Comparison of ENCODE assay signal across 28 cellular contexts in the genomic region with DNA sequence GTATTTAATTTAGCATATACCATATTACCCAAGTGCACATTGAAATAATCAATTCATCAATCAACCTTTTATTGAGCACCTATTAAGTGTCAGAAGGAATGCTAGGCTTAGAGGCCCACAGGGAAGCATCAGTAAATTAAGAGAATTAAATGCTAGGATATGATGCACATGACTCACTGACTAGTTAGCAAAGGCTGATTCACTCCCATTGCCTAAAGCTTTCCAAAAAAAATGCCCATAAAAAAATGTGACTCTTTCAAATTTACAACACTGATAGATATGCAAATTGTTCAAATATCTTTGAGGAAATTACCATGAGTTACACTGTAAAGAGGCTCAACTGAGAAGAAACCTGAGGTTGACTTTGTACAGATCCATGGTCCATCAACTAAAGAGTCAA.
A peak's percentile ranks its signal among the peaks of the same experiment; 100 is the strongest.
DNase-seq lines count a peak whose midpoint lies in the region; ATAC-seq and TF ChIP-seq lines count a peak whose summit lies in the region.
"Had no signal": no experiment of that assay in that cellular context is flagged by ENCODE, and none has a peak within 500 bp of the region (broad histone marks: within the 10 kb centered on the region; RNA-seq: fewer than 3 reads in every experiment).

No MANE protein-coding gene starts in this region.

- no peak overlapping the region for H3K4me3 ChIP-seq in AG10803 (ENCODE audit: low read length)
- H3K4me3 ChIP-seq: GM12878, mucosa of descending colon, sigmoid colon had no signal

- peak overlapping the region; percentile 61 for H3K27ac Mint-ChIP-seq in HFFc6
- H3K27ac Mint-ChIP-seq: CD4-positive, CD25-positive, alpha-beta regulatory T cell; IgD-negative memory B cell; nephron progenitor cell had no signal

- H3K36me3 Mint-ChIP-seq in HFFc6 (ENCODE audit: low read depth), result no peaks in the 10 kb centered on the region
- H3K36me3 Mint-ChIP-seq: CD4-positive, CD25-positive, alpha-beta regulatory T cell; IgD-negative memory B cell had no signal

- DNase-seq in AG10803 (ENCODE audit: low read depth) (peak; percentile 59), HFFc6 (peak; percentile 73), amniotic stem cell (lab: John Stamatoyannopoulos, UW) (peak; percentile 36), hepatic stellate cell (ENCODE audit: low spot score) (peak; percentile 16), middle frontal gyrus (ENCODE audit: extremely low spot score, low spot score) (no peak), NCI-H1417 treated with DMSO at 0.1 percent for 48 hours (lab: John Stamatoyannopoulos, UW) (no peak)
- DNase-seq: activated CD4-positive, alpha-beta T cell treated with anti-CD3 and anti-CD28 coated beads, Interleukin-2, amount 50 U/mL, for 4 hours; brain microvascular endothelial cell; CD4-positive, CD25-positive, alpha-beta regulatory T cell; cortex of kidney; DMS 273 treated with DMSO at 0.1 percent for 48 hours; GF-D8; hippocampal formation; MM.1S; mucosa of descending colon; NCI-H1436 treated with DMSO at 0.1 percent for 48 hours; NCI-H524; nephron progenitor cell; NK-92 treated with Interleukin-12 subunit alpha and Interleukin-12 subunit beta, amount 100 ng/mL, for 24 hours; posterior cingulate gyrus; sigmoid colon; substantia nigra; T-helper 2 cell had no signal

- peaks cover 35% of the 10 kb centered on the region for H3K4me1 Mint-ChIP-seq in HFFc6 (ENCODE audit: low read depth)
- H3K4me1 Mint-ChIP-seq: CD4-positive, CD25-positive, alpha-beta regulatory T cell; IgD-negative memory B cell had no signal

- peak overlapping the region; percentile 28; the same call in 1 of the 2 replicates for H3K4me3 Mint-ChIP-seq in HFFc6
- H3K4me3 Mint-ChIP-seq: CD4-positive, CD25-positive, alpha-beta regulatory T cell; IgD-negative memory B cell; nephron progenitor cell had no signal

- H3K9me3 Mint-ChIP-seq in HFFc6, result no peaks in the 10 kb centered on the region

- no peak for ATAC-seq in GM19467 (IDR thresholded peaks at IDR 0.05; ENCODE audit: unreplicated experiment)
- no peak for ATAC-seq in HG03469 (IDR thresholded peaks at IDR 0.05; ENCODE audit: unreplicated experiment)
- ATAC-seq: GM12878, mucosa of descending colon, Panc1 had no signal

- H3K27me3 Mint-ChIP-seq in HFFc6 (ENCODE audit: insufficient read depth), result no peaks in the 10 kb centered on the region; the same call in none of the 2 replicates
- H3K27me3 Mint-ChIP-seq: CD4-positive, CD25-positive, alpha-beta regulatory T cell; IgD-negative memory B cell had no signal

- TF ChIP-seq CTCF in AG10803 (conservative IDR thresholded peaks at IDR 0.05; ENCODE audit: low read length) (no peak), HFFc6 (IDR thresholded peaks at IDR 0.05) (no peak)

Comparison
In these comparisons a context has a peak if more than half of its experiments do, and no peak if none do; other contexts are left out.
1. DNase-seq: peak in AG10803 (single experiment), HFFc6 (single experiment), amniotic stem cell (single experiment) and hepatic stellate cell (single experiment); none in middle frontal gyrus (single experiment) and NCI-H1417 treated with DMSO at 0.1 percent for 48 hours (single experiment).